ENCODE assay signal across 8 cellular contexts in the genomic region with DNA sequence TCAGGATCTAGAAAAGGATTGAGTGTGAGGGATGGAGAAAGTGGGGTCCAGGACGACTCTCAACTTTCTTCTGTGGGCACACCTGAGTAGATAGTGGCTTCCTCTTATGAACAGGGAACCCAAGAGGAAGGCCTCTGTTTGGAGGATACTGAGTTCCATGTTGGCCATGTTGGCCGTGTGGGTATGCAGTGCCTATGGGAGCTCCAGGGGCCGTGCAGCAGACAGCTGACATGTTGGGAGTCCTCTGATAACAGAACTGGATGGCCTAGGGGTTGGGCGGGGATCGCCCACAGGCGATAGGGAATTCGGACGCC. TPM values are rescaled to one million over a fixed set of nuclear protein-coding genes. Genes with fewer than 3 reads are reported as not detected.
DNase-seq lines count a peak whose midpoint lies in the region; ATAC-seq and TF ChIP-seq lines count a peak whose summit lies in the region.

No MANE protein-coding gene starts in this region.

- H3K27ac ChIP-seq in BLaER1 (peak overlapping the region; percentile 97), HCT116 (ENCODE audit: low read depth, low read length) (peak overlapping the region; percentile 98), iPS-20b (ENCODE audit: low read length) (peak overlapping the region; percentile 24)

- H3K27me3 ChIP-seq in BLaER1 (no peaks in the 10 kb centered on the region), HCT116 (ENCODE audit: insufficient read depth, low read length) (no peaks in the 10 kb centered on the region), iPS-20b (ENCODE audit: insufficient read depth, low read length) (no peaks in the 10 kb centered on the region)

- intact Hi-C loops in HCT116 (cut with micrococcal nuclease), result no loop called here
- intact Hi-C loops in activated T-helper 1 cell treated with anti-CD3 and anti-CD28 coated beads, Interleukin-12 subunit alpha, Interleukin-12 subunit beta, Interleukin-2, Interleukin-4 antibody, amounts not matched to agents 30 ng/mL and 10 ng/mL and 1 ng/mL, durations not matched to agents 14 hours and 24 hours and 36 hours (cut with micrococcal nuclease), result loop anchor here (1.0 to 10.0 kb wide), 5 partner anchors 84 to 1458 kb away; a partner anchor contains a TSS

- H3K36me3 ChIP-seq in BLaER1, result peaks cover 33% of the 10 kb centered on the region
- H3K36me3 ChIP-seq in HCT116 (ENCODE audit: control insufficient read depth in 1 of 2, insufficient read depth in 2 of 2, low read length in 2 of 2), result peaks cover 8 to 30% of the 10 kb centered on the region in 2 experiments; a peak in 3 of 4 replicates
- peaks cover 33% of the 10 kb centered on the region for H3K36me3 ChIP-seq in iPS-20b (ENCODE audit: insufficient read depth, low read depth, low read length)

- POLR2A ChIA-PET in HCT116 (lab: Charles Lee), result interaction anchor here (0.5 to 1.7 kb wide), 4 partner anchors 21 to 303 kb away, joined by 3 to 7 read pairs (median 3); a partner anchor contains a TSS

- BruUV-seq in HCT116 (replicated peaks; lab: Mats Ljungman, UMichigan), result TSS peak; percentile 77

- H3K4me1 ChIP-seq in BLaER1, result peaks cover 47% of the 10 kb centered on the region
- H3K4me1 ChIP-seq in HCT116 (ENCODE audit: control insufficient read depth in 1 of 2, insufficient read depth in 2 of 2, low read length in 2 of 2), result peaks cover 5 to 22% of the 10 kb centered on the region in 2 experiments; a peak in 3 of 4 replicates
- peaks cover 14% of the 10 kb centered on the region for H3K4me1 ChIP-seq in iPS-20b (ENCODE audit: insufficient read depth, low read length)

- H4K20me1 ChIP-seq in BLaER1 (peaks cover 39% of the 10 kb centered on the region), HCT116 (ENCODE audit: insufficient read depth) (no peaks in the 10 kb centered on the region)

- CTCF ChIA-PET in HCT116 (lab: Charles Lee), result interaction anchor here (0.6 to 1.3 kb wide), 2 partner anchors 22 to 110 kb away, joined by 4 read pairs; no protein-coding TSS in a partner anchor

- peaks cover 33% of the 10 kb centered on the region for H3K79me2 ChIP-seq in HCT116 (ENCODE audit: insufficient read depth, low read length)

- no peak for TF ChIP-seq POLR2A in HCT116 (IDR thresholded peaks at IDR 0.05; ENCODE audit: borderline replicate concordance, extremely low read depth, insufficient read depth, insufficient read length)

- peaks cover 2% of the 10 kb centered on the region for H3K27me3 Mint-ChIP-seq in activated T-helper 1 cell treated with anti-CD3 and anti-CD28 coated beads, Interleukin-12 subunit alpha, Interleukin-12 subunit beta, Interleukin-2, Interleukin-4 antibody, amounts not matched to agents 30 ng/mL and 10 ng/mL and 1 ng/mL, durations not matched to agents 14 hours and 24 hours and 36 hours (ENCODE audit: insufficient read depth)

- H3K4me2 ChIP-seq in BLaER1 (peak overlapping the region; percentile 84), HCT116 (ENCODE audit: low read length) (peak overlapping the region; percentile 96)

- RAD21 ChIA-PET in HCT116 (lab: Charles Lee; ENCODE audit: low non-redundant PET in 1 of 2, low total read pairs in 2 of 2, uncharacterized antibody in 2 of 2, unreplicated experiment in 2 of 2), result no interaction called here

- TF ChIP-seq CTCF in HCT116 (IDR thresholded peaks at IDR 0.05 in 2 of 3, conservative IDR thresholded peaks at IDR 0.05 in 1 of 3; ENCODE audit: borderline replicate concordance in 1 of 3, insufficient read depth in 1 of 3, low read depth in 2 of 3, low read length in 2 of 3) (no peak), GM10266 (IDR thresholded peaks at IDR 0.05; ENCODE audit: control insufficient read depth, insufficient read depth, low read depth, missing control alignments) (no peak)

- peak overlapping the region; percentile 92 for H3K9ac ChIP-seq in BLaER1
- H3K9ac ChIP-seq in HCT116 (ENCODE audit: low read length), result peak overlapping the region; percentile 88
- H3K9ac ChIP-seq in iPS-20b (ENCODE audit: low read depth, low read length), result peak overlapping the region; percentile 91

- H3K27ac Mint-ChIP-seq in activated T-helper 1 cell treated with anti-CD3 and anti-CD28 coated beads, Interleukin-12 subunit alpha, Interleukin-12 subunit beta, Interleukin-2, Interleukin-4 antibody, amounts not matched to agents 30 ng/mL and 10 ng/mL and 1 ng/mL, durations not matched to agents 14 hours and 24 hours and 36 hours, result peak overlapping the region; percentile 95

- peaks cover 26% of the 10 kb centered on the region for H3K36me3 Mint-ChIP-seq in activated T-helper 1 cell treated with anti-CD3 and anti-CD28 coated beads, Interleukin-12 subunit alpha, Interleukin-12 subunit beta, Interleukin-2, Interleukin-4 antibody, amounts not matched to agents 30 ng/mL and 10 ng/mL and 1 ng/mL, durations not matched to agents 14 hours and 24 hours and 36 hours (ENCODE audit: low read depth)

- DNase-seq in HCT116 (ENCODE audit: low read depth, low spot score) (no peak), superior temporal gyrus (ENCODE audit: extremely low spot score) (peak; percentile 43), GM10266 (ENCODE audit: extremely low spot score) (no peak)
- DNase-seq in activated T-helper 1 cell treated with anti-CD3 and anti-CD28 coated beads, Interleukin-12 subunit alpha, Interleukin-12 subunit beta, Interleukin-2, Interleukin-4 antibody, amounts not matched to agents 30 ng/mL and 10 ng/mL and 1 ng/mL, durations not matched to agents 14 hours and 24 hours and 36 hours (ENCODE audit: low spot score), result no peak

- H3K9me2 ChIP-seq in HCT116 (ENCODE audit: insufficient read depth), result 0 out of 2 replicates have a peak, but pooled peaks cover 2% of the 10 kb centered on the region

- no peak for TF ChIP-seq RAD21 in HCT116 (IDR thresholded peaks at IDR 0.05; ENCODE audit: low read depth)

- H3K4me3 ChIP-seq in BLaER1 (peak overlapping the region; percentile 85), HCT116 (replicated peaks in 1 of 2; ENCODE audit: low read depth in 1 of 2, low read length in 2 of 2) (peak overlapping the region; percentile 76 to 87), iPS-20b (ENCODE audit: low read length) (peak overlapping the region; percentile 86)

- peak overlapping the region; percentile 23 for H2AFZ ChIP-seq in HCT116 (ENCODE audit: low read depth, low read length, poor library complexity, severe bottlenecking)

- H3K4me1 Mint-ChIP-seq in activated T-helper 1 cell treated with anti-CD3 and anti-CD28 coated beads, Interleukin-12 subunit alpha, Interleukin-12 subunit beta, Interleukin-2, Interleukin-4 antibody, amounts not matched to agents 30 ng/mL and 10 ng/mL and 1 ng/mL, durations not matched to agents 14 hours and 24 hours and 36 hours (ENCODE audit: low read depth), result peaks cover 40% of the 10 kb centered on the region

- no peaks in the 10 kb centered on the region for H3K9me3 Mint-ChIP-seq in activated T-helper 1 cell treated with anti-CD3 and anti-CD28 coated beads, Interleukin-12 subunit alpha, Interleukin-12 subunit beta, Interleukin-2, Interleukin-4 antibody, amounts not matched to agents 30 ng/mL and 10 ng/mL and 1 ng/mL, durations not matched to agents 14 hours and 24 hours and 36 hours

- peak overlapping the region; percentile 89 for H3K4me3 Mint-ChIP-seq in activated T-helper 1 cell treated with anti-CD3 and anti-CD28 coated beads, Interleukin-12 subunit alpha, Interleukin-12 subunit beta, Interleukin-2, Interleukin-4 antibody, amounts not matched to agents 30 ng/mL and 10 ng/mL and 1 ng/mL, durations not matched to agents 14 hours and 24 hours and 36 hours

- ATAC-seq in HCT116 (no peak; the same call in 1 of the 2 replicates), HG03196 (IDR thresholded peaks at IDR 0.05; ENCODE audit: unreplicated experiment) (no peak), HG03460 (IDR thresholded peaks at IDR 0.05; ENCODE audit: unreplicated experiment) (no peak)

- H3K9me3 ChIP-seq in BLaER1 (no peaks in the 10 kb centered on the region), HCT116 (ENCODE audit: control insufficient read depth in 1 of 2, insufficient read depth in 1 of 2, low read depth in 1 of 2, low read length in 2 of 2) (no peaks in the 10 kb centered on the region), iPS-20b (ENCODE audit: insufficient read depth, low read depth, low read length) (no peaks in the 10 kb centered on the region)

TF ChIP-seq in HCT116, 20 proteins besides CTCF, POLR2A, EP300 and RAD21:
- TF ChIP-seq, protein P1, sequence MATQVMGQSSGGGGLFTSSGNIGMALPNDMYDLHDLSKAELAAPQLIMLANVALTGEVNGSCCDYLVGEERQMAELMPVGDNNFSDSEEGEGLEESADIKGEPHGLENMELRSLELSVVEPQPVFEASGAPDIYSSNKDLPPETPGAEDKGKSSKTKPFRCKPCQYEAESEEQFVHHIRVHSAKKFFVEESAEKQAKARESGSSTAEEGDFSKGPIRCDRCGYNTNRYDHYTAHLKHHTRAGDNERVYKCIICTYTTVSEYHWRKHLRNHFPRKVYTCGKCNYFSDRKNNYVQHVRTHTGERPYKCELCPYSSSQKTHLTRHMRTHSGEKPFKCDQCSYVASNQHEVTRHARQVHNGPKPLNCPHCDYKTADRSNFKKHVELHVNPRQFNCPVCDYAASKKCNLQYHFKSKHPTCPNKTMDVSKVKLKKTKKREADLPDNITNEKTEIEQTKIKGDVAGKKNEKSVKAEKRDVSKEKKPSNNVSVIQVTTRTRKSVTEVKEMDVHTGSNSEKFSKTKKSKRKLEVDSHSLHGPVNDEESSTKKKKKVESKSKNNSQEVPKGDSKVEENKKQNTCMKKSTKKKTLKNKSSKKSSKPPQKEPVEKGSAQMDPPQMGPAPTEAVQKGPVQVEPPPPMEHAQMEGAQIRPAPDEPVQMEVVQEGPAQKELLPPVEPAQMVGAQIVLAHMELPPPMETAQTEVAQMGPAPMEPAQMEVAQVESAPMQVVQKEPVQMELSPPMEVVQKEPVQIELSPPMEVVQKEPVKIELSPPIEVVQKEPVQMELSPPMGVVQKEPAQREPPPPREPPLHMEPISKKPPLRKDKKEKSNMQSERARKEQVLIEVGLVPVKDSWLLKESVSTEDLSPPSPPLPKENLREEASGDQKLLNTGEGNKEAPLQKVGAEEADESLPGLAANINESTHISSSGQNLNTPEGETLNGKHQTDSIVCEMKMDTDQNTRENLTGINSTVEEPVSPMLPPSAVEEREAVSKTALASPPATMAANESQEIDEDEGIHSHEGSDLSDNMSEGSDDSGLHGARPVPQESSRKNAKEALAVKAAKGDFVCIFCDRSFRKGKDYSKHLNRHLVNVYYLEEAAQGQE (IDR thresholded peaks at IDR 0.05; ENCODE audit: low read depth), result no peak
- TF ChIP-seq SIN3A (IDR thresholded peaks at IDR 0.05; ENCODE audit: low read depth), result 0 out of 2 replicates have a peak, but pooled peaks have one; percentile 1
TF ChIP-seq in HCT116: peak in this region for 1.

RNA-seq across cellular contexts. Expression of a gene that starts 43.0 kb away (rescaled TPM):
- total RNA-seq in HCT116 (2021; ENCODE audit: unreplicated experiment), result 10.8 TPM
- polyA plus RNA-seq in HCT116 (2012), result 18.3 and 24.8 TPM in 2 replicates
- total RNA-seq in activated T-helper 1 cell treated with anti-CD3 and anti-CD28 coated beads, Interleukin-12 subunit alpha, Interleukin-12 subunit beta, Interleukin-2, Interleukin-4 antibody, amounts not matched to agents 30 ng/mL and 10 ng/mL and 1 ng/mL, durations not matched to agents 14 hours and 24 hours and 36 hours, result 4.3 and 6.6 TPM in 2 replicates

RNA-seq across cellular contexts. Expression of a gene that starts 43.2 kb away (rescaled TPM):
- total RNA-seq in HCT116 (2021; ENCODE audit: unreplicated experiment), result 3.2 TPM
- 1.6 and 4.2 TPM in 2 replicates for polyA plus RNA-seq in HCT116 (2012)
- 95.3 and 99.8 TPM in 2 replicates for total RNA-seq in activated T-helper 1 cell treated with anti-CD3 and anti-CD28 coated beads, Interleukin-12 subunit alpha, Interleukin-12 subunit beta, Interleukin-2, Interleukin-4 antibody, amounts not matched to agents 30 ng/mL and 10 ng/mL and 1 ng/mL, durations not matched to agents 14 hours and 24 hours and 36 hours

Comparison
In these comparisons a context has a peak if more than half of its experiments do, and no peak if none do; other contexts are left out.
1. H3K27ac ChIP-seq: peak in every context shown above with its lines; median percentile 98 in HCT116; 97 in BLaER1; 24 in iPS-20b.
2. RNA of a gene that starts 43.2 kb away (total RNA-seq): 95.3 to 99.8 TPM in activated T-helper 1 cell treated with anti-CD3 and anti-CD28 coated beads, Interleukin-12 subunit alpha, Interleukin-12 subunit beta, Interleukin-2, Interleukin-4 antibody, amounts not matched to agents 30 ng/mL and 10 ng/mL and 1 ng/mL, durations not matched to agents 14 hours and 24 hours and 36 hours; 3.2 TPM in HCT116 (single experiment); every median in the first group is over 10 times any median in the second.
3. Peak in every context shown above with its lines, with median percentiles within 50 percentile points of each other: H3K4me3 ChIP-seq and H3K9ac ChIP-seq.